Comparison of ENCODE assay signal across 8 cellular contexts in the genomic region with DNA sequence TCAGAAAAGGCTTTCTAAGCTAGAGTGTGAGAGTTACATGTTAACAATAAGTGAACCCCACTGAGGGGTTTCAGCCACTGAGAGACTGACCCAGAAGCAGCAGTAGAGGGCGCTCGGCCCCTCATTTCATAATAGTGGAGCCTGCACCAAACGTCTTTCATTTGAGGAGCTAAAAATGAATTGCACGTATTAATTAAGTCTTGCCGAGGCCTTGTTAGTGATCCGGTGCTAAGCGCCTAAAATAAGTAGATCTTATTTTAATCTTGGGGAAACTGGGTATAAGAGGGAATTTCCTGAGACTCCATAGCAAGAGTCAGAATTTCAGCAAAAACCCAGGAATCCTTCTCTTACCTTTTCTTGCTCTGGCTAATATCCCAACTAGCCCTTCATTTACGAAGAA.
DNase-seq lines count a peak whose midpoint lies in the region; ATAC-seq and TF ChIP-seq lines count a peak whose summit lies in the region.

No MANE protein-coding gene starts in this region.

- intact Hi-C loops in sciatic nerve (cut with DNase I) = no loop called here

- H4K20me1 ChIP-seq in GM23248 (ENCODE audit: insufficient read depth) = no peaks in the 10 kb centered on the region

- in situ Hi-C loops in GM23248 (cut with MboI) = loop anchor here (25.0 kb wide), 1 partner anchor 1066 kb away; no protein-coding TSS in a partner anchor

- H3K4me3 ChIP-seq in GM23248 = 0 out of 2 replicates have a peak overlapping the region, but pooled peaks have one; percentile 5
- no peak overlapping the region for H3K4me3 ChIP-seq in right atrium auricular region

- ATAC-seq in sciatic nerve (peak; percentile 73), GM18520 (IDR thresholded peaks at IDR 0.05; ENCODE audit: unreplicated experiment) (no peak)

- no peaks in the 10 kb centered on the region for H3K27me3 ChIP-seq in GM23248 (replicated peaks; ENCODE audit: insufficient read depth)
- no peaks in the 10 kb centered on the region for H3K27me3 ChIP-seq in right atrium auricular region

- H2AFZ ChIP-seq in GM23248 = no peak overlapping the region

- H3K9me3 ChIP-seq in GM23248 (ENCODE audit: low read depth) (no peaks in the 10 kb centered on the region), right atrium auricular region (no peaks in the 10 kb centered on the region)

- H3K27ac ChIP-seq in GM23248 = no peak overlapping the region
- no peak overlapping the region for H3K27ac ChIP-seq in right atrium auricular region

- H3K4me1 ChIP-seq in GM23248 (ENCODE audit: insufficient read depth) (peaks cover 32% of the 10 kb centered on the region), right atrium auricular region (peaks cover 0 to 5% of the 10 kb centered on the region in 2 donors)

- H3K4me2 ChIP-seq in GM23248 (ENCODE audit: unreplicated experiment) = peak overlapping the region; percentile 38

- H3K79me2 ChIP-seq in GM23248 (ENCODE audit: insufficient read depth) = no peaks in the 10 kb centered on the region

- no peaks in the 10 kb centered on the region for H3K9me2 ChIP-seq in GM23248 (ENCODE audit: insufficient read depth)

- peak; percentile 69 to 89 for TF ChIP-seq CTCF in right atrium auricular region (IDR thresholded peaks at IDR 0.05)

- peak overlapping the region; percentile 30 for H3K9ac ChIP-seq in GM23248

- WGBS in GM23248 (ENCODE audit: low coverage in 1 of 2, low lambda C conversion rate in 2 of 2, missing lambda C conversion rate in 2 of 2), 2 experiments = 2 to 3% methylated on average over 8 of the region's 8 CpGs

- peaks cover 8% of the 10 kb centered on the region for H3F3A ChIP-seq in GM23248 (ENCODE audit: insufficient read depth)

- no peaks in the 10 kb centered on the region for H3K36me3 ChIP-seq in GM23248 (ENCODE audit: low read depth)
- H3K36me3 ChIP-seq in right atrium auricular region = no peaks in the 10 kb centered on the region

- DNase-seq in D341Med (ENCODE audit: low spot score) (peak; percentile 82), GM23248 (peak; percentile 83), NCI-H1105 (lab: John Stamatoyannopoulos, UW) (peak; percentile 77), T follicular helper cell (ENCODE audit: low read depth) (peak; percentile 25), amniotic stem cell (lab: John Stamatoyannopoulos, UW) (peak; percentile 49), right atrium auricular region (ENCODE audit: low spot score) (peak; percentile 63), sciatic nerve (ENCODE audit: low spot score) (peak; percentile 78)

Comparison
In these comparisons a context has a peak if more than half of its experiments do, and no peak if none do; other contexts are left out.
1. DNase-seq: peak in every context shown above with its lines; median percentile 83 in GM23248; 82 in D341Med; 78 in sciatic nerve; 77 in NCI-H1105; 63 in right atrium auricular region; 49 in amniotic stem cell; 25 in T follicular helper cell.